16 cellular contexts compared by ENCODE assay signal in genomic region chr5:107504424-107504823, GRCh38.
"Had no signal": no experiment of that assay in that cellular context is flagged by ENCODE, and none has a peak within 500 bp of the region (broad histone marks: within the 10 kb centered on the region; RNA-seq: fewer than 3 reads in every experiment).

No MANE protein-coding gene starts in this region.

- DNase-seq: natural killer cell; nucleus accumbens; pancreas; right cardiac atrium; right lobe of liver; sigmoid colon; small intestine; stimulated activated CD4-positive, alpha-beta T cell treated with anti-CD3 and anti-CD28 coated beads, Interleukin-15, amount 100 ng/mL, for 24 hours; stimulated activated CD4-positive, alpha-beta T cell treated with anti-CD3 and anti-CD28 coated beads, Interleukin-2, amount 100 ng/mL, for 24 hours; stimulated activated CD4-positive, alpha-beta T cell treated with anti-CD3 and anti-CD28 coated beads, Interleukin-2, amount 100 ng/mL, for 48 hours; stimulated activated CD4-positive, alpha-beta T cell treated with anti-CD3 and anti-CD28 coated beads, Interleukin-4, amount 100 ng/mL, for 24 hours; stimulated activated naive B cell treated with anti-CD40 and anti-IgM and Interleukin-4, amounts not matched to agents 10 μg/mL and 1 μg/mL and 100 μg/mL, for 72 hours; stimulated activated naive CD4-positive, alpha-beta T cell treated with Interleukin-2 at 50 U/mL for 16 hours; stomach; thyroid gland; upper lobe of left lung had no signal
